Comparison of ENCODE assay signal across 1 cellular context in genomic region chr6:152993431-152993830, GRCh38.
TF ChIP-seq lines count a peak whose summit lies in the region.

No MANE protein-coding gene starts in this region.

TF ChIP-seq in HCT116, 20 proteins besides CTCF, POLR2A, EP300 and RAD21:
- TF ChIP-seq ZBTB33 (IDR thresholded peaks at IDR 0.05; ENCODE audit: extremely low read depth, insufficient replicate concordance, low read length) = no peak
- TF ChIP-seq POLR2AphosphoS5 (IDR thresholded peaks at IDR 0.05; ENCODE audit: low read depth, low read length) = no peak
- no peak for TF ChIP-seq FOSL1 (IDR thresholded peaks at IDR 0.05; ENCODE audit: low read depth)
- no peak for TF ChIP-seq ZNF274 (IDR thresholded peaks at IDR 0.05; ENCODE audit: low read depth, low read length)
- TF ChIP-seq, protein P1, sequence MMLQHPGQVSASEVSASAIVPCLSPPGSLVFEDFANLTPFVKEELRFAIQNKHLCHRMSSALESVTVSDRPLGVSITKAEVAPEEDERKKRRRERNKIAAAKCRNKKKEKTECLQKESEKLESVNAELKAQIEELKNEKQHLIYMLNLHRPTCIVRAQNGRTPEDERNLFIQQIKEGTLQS (IDR thresholded peaks at IDR 0.05) = no peak
- TF ChIP-seq JUND (IDR thresholded peaks at IDR 0.05) = no peak
- TF ChIP-seq MAX (IDR thresholded peaks at IDR 0.05) = no peak
- TF ChIP-seq ZFX (IDR thresholded peaks at IDR 0.05) = no peak
